Comparison of ENCODE assay signal across 15 cellular contexts in the genomic region with DNA sequence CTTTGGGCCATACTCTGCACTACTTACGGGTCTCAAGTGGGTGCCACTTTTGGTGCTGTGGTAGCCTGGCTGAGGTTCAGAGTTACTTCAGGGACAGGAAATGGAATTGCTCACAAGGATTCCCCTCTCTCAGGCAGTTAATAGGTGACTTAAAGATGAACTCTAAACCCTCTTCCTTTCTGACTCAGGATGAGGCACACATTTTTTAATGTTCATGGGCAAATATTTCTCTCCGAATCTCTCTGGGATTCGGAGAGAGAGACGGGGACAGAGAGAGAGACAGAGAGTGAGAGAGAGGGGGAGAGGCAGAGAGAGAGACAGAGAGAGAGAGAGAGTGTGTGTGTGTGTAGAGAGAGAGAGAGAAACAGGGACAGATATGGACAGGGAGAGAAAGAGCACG.
DNase-seq lines count a peak whose midpoint lies in the region; ATAC-seq and TF ChIP-seq lines count a peak whose summit lies in the region.
"Had no signal": no experiment of that assay in that cellular context is flagged by ENCODE, and none has a peak within 500 bp of the region (broad histone marks: within the 10 kb centered on the region; RNA-seq: fewer than 3 reads in every experiment).

No MANE protein-coding gene starts in this region.

- no peaks in the 10 kb centered on the region for H3K9me3 ChIP-seq in SJSA1 (replicated peaks)
- H3K9me3 ChIP-seq: body of pancreas had no signal

- H3K27ac ChIP-seq in SJSA1: 0 out of 2 replicates have a peak overlapping the region, but pooled peaks have one; percentile 3
- H3K27ac ChIP-seq: body of pancreas had no signal

- H3K4me3 ChIP-seq in AG10803 (ENCODE audit: low read length): no peak overlapping the region
- H3K4me3 ChIP-seq in SJSA1: no peak overlapping the region
- no peak overlapping the region for H3K4me3 ChIP-seq in epithelial cell of proximal tubule (ENCODE audit: low read depth, low read length)
- H3K4me3 ChIP-seq: body of pancreas had no signal

- H3K36me3 ChIP-seq in SJSA1: no peaks in the 10 kb centered on the region

- peaks cover 10% of the 10 kb centered on the region for H3K4me1 ChIP-seq in SJSA1 (replicated peaks)
- H3K4me1 ChIP-seq: body of pancreas had no signal

- DNase-seq in AG10803 (ENCODE audit: low read depth) (peak; percentile 24), SJSA1 (ENCODE audit: low read depth in 1 of 2, low spot score in 2 of 2) (peak in 1 of 2 experiments; percentile 12), epithelial cell of proximal tubule (ENCODE audit: low read depth) (peak; percentile 59), AG08396 (ENCODE audit: low spot score) (no peak), D341Med (ENCODE audit: low spot score) (no peak), mucosa of gallbladder (ENCODE audit: low spot score) (no peak)
- DNase-seq in activated CD8-positive, alpha-beta memory T cell treated with anti-CD3 and anti-CD28 coated beads, Interleukin-2, amount 50 U/mL, for 4 hours: no peak
- DNase-seq: activated CD4-positive, alpha-beta T cell treated with anti-CD3 and anti-CD28 coated beads, Interleukin-2, amount 50 U/mL, for 4 hours; body of pancreas; COR-L47; left colon; NCI-H2171; occipital lobe; stimulated activated CD4-positive, alpha-beta T cell treated with anti-CD3 and anti-CD28 coated beads, Interleukin-1b, Interleukin-23, amount 100 ng/mL, for 48 hours had no signal

- no peaks in the 10 kb centered on the region for H3K27me3 ChIP-seq in SJSA1 (replicated peaks)
- H3K27me3 ChIP-seq: body of pancreas had no signal

- ATAC-seq in GM19043 (IDR thresholded peaks at IDR 0.05; ENCODE audit: low read depth, unreplicated experiment): peak; percentile 68
- ATAC-seq: body of pancreas, left colon had no signal

- no peak for TF ChIP-seq CTCF in AG10803 (conservative IDR thresholded peaks at IDR 0.05; ENCODE audit: low read length)
- no peak for TF ChIP-seq CTCF in epithelial cell of proximal tubule (conservative IDR thresholded peaks at IDR 0.05; ENCODE audit: low read depth, low read length)

Comparison
In these comparisons a context has a peak if more than half of its experiments do, and no peak if none do; other contexts are left out.
1. DNase-seq: peak in AG10803 (single experiment) and epithelial cell of proximal tubule (single experiment); none in AG08396 (single experiment), D341Med (single experiment), activated CD8-positive, alpha-beta memory T cell treated with anti-CD3 and anti-CD28 coated beads, Interleukin-2, amount 50 U/mL, for 4 hours (single experiment) and mucosa of gallbladder (single experiment).